19 cellular contexts compared by ENCODE assay signal in genomic region chr1:175178456-175178855, GRCh38.
"Had no signal": no experiment of that assay in that cellular context is flagged by ENCODE, and none has a peak within 500 bp of the region (broad histone marks: within the 10 kb centered on the region; RNA-seq: fewer than 3 reads in every experiment).

No MANE protein-coding gene starts in this region.

- H3K9me3 Mint-ChIP-seq: activated naive CD8-positive, alpha-beta T cell treated with anti-CD3 and anti-CD28 coated beads for 36 hours; activated T-cell treated with anti-CD3 and anti-CD28 coated beads, Interleukin-2, amount 50 U/mL, for 24 hours; naive thymus-derived CD4-positive, alpha-beta T cell had no signal

- H3K4me3 Mint-ChIP-seq: activated naive CD8-positive, alpha-beta T cell treated with anti-CD3 and anti-CD28 coated beads for 36 hours; activated T-cell treated with anti-CD3 and anti-CD28 coated beads, Interleukin-2, amount 50 U/mL, for 24 hours had no signal

- H3K27ac Mint-ChIP-seq: activated naive CD8-positive, alpha-beta T cell treated with anti-CD3 and anti-CD28 coated beads for 36 hours; progenitor cell of endocrine pancreas had no signal

- ATAC-seq: activated CD4-positive, CD25-positive, alpha-beta regulatory T cell treated with anti-CD3 and anti-CD28 coated beads, Interleukin-2, amount 50 U/mL, for 24 hours; heart right ventricle; left lobe of liver; lower lobe of right lung; naive thymus-derived CD4-positive, alpha-beta T cell; SK-N-SH treated with all-trans-retinoic acid at 6 μM for 48 hours; stimulated activated naive CD8-positive, alpha-beta T cell treated with anti-CD3 and anti-CD28 coated beads, Interleukin-15, Interleukin-2, amounts not matched to agents 100 U/mL and 50 U/mL, for 24 hours had no signal

- H3K27me3 Mint-ChIP-seq: activated naive CD8-positive, alpha-beta T cell treated with anti-CD3 and anti-CD28 coated beads for 36 hours; activated T-cell treated with anti-CD3 and anti-CD28 coated beads, Interleukin-2, amount 50 U/mL, for 24 hours; naive thymus-derived CD4-positive, alpha-beta T cell had no signal

- DNase-seq: activated CD4-positive, alpha-beta T cell treated with anti-CD3 and anti-CD28 coated beads, Interleukin-2, amount 50 U/mL, for 1 hour; activated naive CD4-positive, alpha-beta T cell treated with Interleukin-2 at 50 U/mL for 16 hours; activated naive CD8-positive, alpha-beta T cell treated with anti-CD3 and anti-CD28 coated beads for 36 hours; activated T-cell treated with anti-CD3 and anti-CD28 coated beads, Interleukin-2, amount 50 U/mL, for 24 hours; amniotic stem cell; cerebellar nuclear complex; foreskin fibroblast; heart right ventricle; lower lobe of right lung; naive thymus-derived CD4-positive, alpha-beta T cell; retina; stimulated activated CD4-positive, alpha-beta T cell treated with anti-CD3 and anti-CD28 coated beads, Interleukin-2, amount 100 ng/mL, for 48 hours; stimulated activated CD8-positive, alpha-beta memory T cell treated with anti-CD3 and anti-CD28 coated beads, Interleukin-4, amount 100 ng/mL, for 48 hours; stimulated activated naive CD8-positive, alpha-beta T cell treated with anti-CD3 and anti-CD28 coated beads, Interleukin-15, Interleukin-2, amounts not matched to agents 100 U/mL and 50 U/mL, for 24 hours; T1000 had no signal
